In genomic region chr17:64326420-64327054, GRCh38 we compare ENCODE assay signal across 8 cellular contexts.
A peak's percentile ranks its signal among the peaks of the same experiment; 100 is the strongest.
DNase-seq lines count a peak whose midpoint lies in the region; ATAC-seq and TF ChIP-seq lines count a peak whose summit lies in the region.

No MANE protein-coding gene starts in this region.

- H3K36me3 ChIP-seq in mammary epithelial cell (ENCODE audit: insufficient read depth, low read length) (no peaks in the 10 kb centered on the region), lung (ENCODE audit: control insufficient read depth in 2 of 2, insufficient read depth in 2 of 2, low read length in 2 of 2) (peaks cover 0 to 12% of the 10 kb centered on the region in 2 donors), vagina (no peaks in the 10 kb centered on the region)

- H3K9me3 ChIP-seq in mammary epithelial cell (replicated peaks; ENCODE audit: insufficient read depth, low read length) (no peaks in the 10 kb centered on the region), lung (ENCODE audit: control insufficient read depth in 2 of 2, insufficient read depth in 1 of 2, low read length in 1 of 2) (no peaks in the 10 kb centered on the region), vagina (no peaks in the 10 kb centered on the region)

- H3K36me3 Mint-ChIP-seq in activated CD4-positive, alpha-beta T cell treated with anti-CD3 and anti-CD28 coated beads, Interleukin-2, amount 10 ng/mL, durations not matched to agents 7 days and 5 days (ENCODE audit: low read depth): peaks cover 1% of the 10 kb centered on the region
- H3K36me3 Mint-ChIP-seq in stimulated activated effector memory CD8-positive, alpha-beta T cell treated with anti-CD3 and anti-CD28 coated beads, Interleukin-12 subunit alpha, Interleukin-12 subunit beta, amount 100 ng/mL, for 72 hours: no peaks in the 10 kb centered on the region

- peak overlapping the region; percentile 32 for H2AFZ ChIP-seq in mammary epithelial cell (ENCODE audit: low read depth, low read length)

- H3K4me3 ChIP-seq in mammary epithelial cell (replicated peaks in 1 of 3; ENCODE audit: insufficient read depth in 1 of 3, low read depth in 2 of 3, low read length in 3 of 3): no peak overlapping the region
- no peak overlapping the region for H3K4me3 ChIP-seq in lung
- no peak overlapping the region for H3K4me3 ChIP-seq in vagina

- ATAC-seq in lung (ENCODE audit: insufficient read depth, low FRiP score) (peak; percentile 84), GM18907 (IDR thresholded peaks at IDR 0.05; ENCODE audit: unreplicated experiment) (no peak)
- no peak for ATAC-seq in stimulated activated effector memory CD8-positive, alpha-beta T cell treated with anti-CD3 and anti-CD28 coated beads, Interleukin-12 subunit alpha, Interleukin-12 subunit beta, amount 100 ng/mL, for 72 hours

- H3K4me1 ChIP-seq in mammary epithelial cell (ENCODE audit: insufficient read depth, low read length) (peaks cover 17% of the 10 kb centered on the region), lung (ENCODE audit: control insufficient read depth in 2 of 2, insufficient read depth in 2 of 2, low read length in 2 of 2) (peaks cover 0 to 29% of the 10 kb centered on the region in 2 donors), vagina (peaks cover 42% of the 10 kb centered on the region)

- intact Hi-C loops in mammary epithelial cell (cut with micrococcal nuclease) (no loop called here), vagina (cut with DNase I) (loop anchor here (2.0 kb wide), 1 partner anchor 28 kb away; no protein-coding TSS in a partner anchor)

- H3K27me3 ChIP-seq in mammary epithelial cell (ENCODE audit: insufficient read depth, low read length) (no peaks in the 10 kb centered on the region), lung (ENCODE audit: control insufficient read depth, insufficient read depth) (no peaks in the 10 kb centered on the region), vagina (no peaks in the 10 kb centered on the region)

- TF ChIP-seq POLR2A in vagina (IDR thresholded peaks at IDR 0.05): no peak

- H3K4me3 Mint-ChIP-seq in activated CD4-positive, alpha-beta T cell treated with anti-CD3 and anti-CD28 coated beads, Interleukin-2, amount 10 ng/mL, durations not matched to agents 7 days and 5 days: no peak overlapping the region
- H3K4me3 Mint-ChIP-seq in stimulated activated effector memory CD8-positive, alpha-beta T cell treated with anti-CD3 and anti-CD28 coated beads, Interleukin-12 subunit alpha, Interleukin-12 subunit beta, amount 100 ng/mL, for 72 hours: no peak overlapping the region

- in situ Hi-C loops in mammary epithelial cell (cut with MboI; ENCODE audit: low sequenced_read_pairs in 2 of 2): no loop called here

- H3K27ac ChIP-seq in mammary epithelial cell (ENCODE audit: insufficient read depth, low read depth, low read length) (no peak overlapping the region), lung (ENCODE audit: low read depth in 1 of 2, low read length in 1 of 2) (peak overlapping the region; percentile 63), vagina (peak overlapping the region; percentile 68)

- no TSS peak for BruUV-seq in mammary epithelial cell (replicated peaks; lab: Mats Ljungman, UMichigan)

- no peak for TF ChIP-seq CTCF in mammary epithelial cell (conservative IDR thresholded peaks at IDR 0.05 in 1 of 2, IDR thresholded peaks at IDR 0.05 in 1 of 2; ENCODE audit: extremely low read depth in 1 of 2, insufficient read depth in 1 of 2, low read depth in 1 of 2, low read length in 2 of 2)
- no peak for TF ChIP-seq CTCF in lung (IDR thresholded peaks at IDR 0.05; ENCODE audit: control extremely low read depth, extremely low read depth)
- no peak for TF ChIP-seq CTCF in vagina (IDR thresholded peaks at IDR 0.05)

- peak overlapping the region; percentile 19 for H3K4me2 ChIP-seq in mammary epithelial cell (ENCODE audit: insufficient read depth, low read depth, low read length)

- H4K20me1 ChIP-seq in mammary epithelial cell (ENCODE audit: insufficient read depth, low read length): no peaks in the 10 kb centered on the region

- no peaks in the 10 kb centered on the region for H3K27me3 Mint-ChIP-seq in activated CD4-positive, alpha-beta T cell treated with anti-CD3 and anti-CD28 coated beads, Interleukin-2, amount 10 ng/mL, durations not matched to agents 7 days and 5 days

- POLR2A ChIA-PET in activated CD4-positive, alpha-beta T cell treated with anti-CD3 and anti-CD28 coated beads, Interleukin-2, amount 10 ng/mL, durations not matched to agents 7 days and 5 days (lab: Charles Lee): no interaction called here

- 6% methylated on average over 6 of the region's 7 CpGs for WGBS in mammary epithelial cell (ENCODE audit: low coverage, missing lambda C conversion rate)
- 12 to 13% methylated on average over 7 of the region's 7 CpGs for WGBS in lung, 2 donors

- dilution Hi-C loops in mammary epithelial cell (cut with HindIII; ENCODE audit: low sequenced_read_pairs): loop anchor here (5.0 to 10.0 kb wide), 4 partner anchors 52 to 141 kb away; no protein-coding TSS in a partner anchor

- peak overlapping the region; percentile 42 for H3K27ac Mint-ChIP-seq in activated CD4-positive, alpha-beta T cell treated with anti-CD3 and anti-CD28 coated beads, Interleukin-2, amount 10 ng/mL, durations not matched to agents 7 days and 5 days
- no peak overlapping the region for H3K27ac Mint-ChIP-seq in stimulated activated effector memory CD8-positive, alpha-beta T cell treated with anti-CD3 and anti-CD28 coated beads, Interleukin-12 subunit alpha, Interleukin-12 subunit beta, amount 100 ng/mL, for 72 hours

- CTCF ChIA-PET in activated CD4-positive, alpha-beta T cell treated with anti-CD3 and anti-CD28 coated beads, Interleukin-2, amount 10 ng/mL, durations not matched to agents 7 days and 5 days (lab: Charles Lee): interaction anchor here (0.6 to 2.2 kb wide), 4 partner anchors 18 to 165 kb away, joined by 4 to 6 read pairs (median 4); no protein-coding TSS in a partner anchor
- CTCF ChIA-PET in mammary epithelial cell (lab: Charles Lee; ENCODE audit: low non-redundant PET): no interaction called here

- H3K9me3 Mint-ChIP-seq in activated CD4-positive, alpha-beta T cell treated with anti-CD3 and anti-CD28 coated beads, Interleukin-2, amount 10 ng/mL, durations not matched to agents 7 days and 5 days: no peaks in the 10 kb centered on the region
- H3K9me3 Mint-ChIP-seq in stimulated activated effector memory CD8-positive, alpha-beta T cell treated with anti-CD3 and anti-CD28 coated beads, Interleukin-12 subunit alpha, Interleukin-12 subunit beta, amount 100 ng/mL, for 72 hours: no peaks in the 10 kb centered on the region

- H3K9ac ChIP-seq in mammary epithelial cell (ENCODE audit: insufficient read depth, low read length): no peak overlapping the region

- DNase-seq in activated CD4-positive, alpha-beta T cell treated with anti-CD3 and anti-CD28 coated beads, Interleukin-2, amount 10 ng/mL, durations not matched to agents 7 days and 5 days: no peak
- no peak for DNase-seq in activated CD4-positive, alpha-beta T cell treated with anti-CD3 and anti-CD28 coated beads, Interleukin-2, amount 50 U/mL, for 1 hour
- DNase-seq in mammary epithelial cell (peak; percentile 77), lung (ENCODE audit: low spot score) (peak; percentile 89), vagina (ENCODE audit: extremely low spot score in 2 of 2) (peak in 1 of 2 donors; percentile 96), superior temporal gyrus (ENCODE audit: extremely low spot score) (no peak)
- no peak for DNase-seq in stimulated activated effector memory CD8-positive, alpha-beta T cell treated with anti-CD3 and anti-CD28 coated beads, Interleukin-12 subunit alpha, Interleukin-12 subunit beta, amount 100 ng/mL, for 72 hours (ENCODE audit: low spot score in 2 of 2)

- H3K79me2 ChIP-seq in mammary epithelial cell (ENCODE audit: insufficient read depth, low read length): no peaks in the 10 kb centered on the region

- peaks cover 17% of the 10 kb centered on the region for H3K4me1 Mint-ChIP-seq in activated CD4-positive, alpha-beta T cell treated with anti-CD3 and anti-CD28 coated beads, Interleukin-2, amount 10 ng/mL, durations not matched to agents 7 days and 5 days
- H3K4me1 Mint-ChIP-seq in stimulated activated effector memory CD8-positive, alpha-beta T cell treated with anti-CD3 and anti-CD28 coated beads, Interleukin-12 subunit alpha, Interleukin-12 subunit beta, amount 100 ng/mL, for 72 hours: peaks cover 15% of the 10 kb centered on the region

Comparison
In these comparisons a context has a peak if more than half of its experiments do, and no peak if none do; other contexts are left out.
1. DNase-seq: peak in mammary epithelial cell (single experiment) and lung (single experiment); none in activated CD4-positive, alpha-beta T cell treated with anti-CD3 and anti-CD28 coated beads, Interleukin-2, amount 10 ng/mL, durations not matched to agents 7 days and 5 days (single experiment), activated CD4-positive, alpha-beta T cell treated with anti-CD3 and anti-CD28 coated beads, Interleukin-2, amount 50 U/mL, for 1 hour (single experiment), superior temporal gyrus (single experiment) and stimulated activated effector memory CD8-positive, alpha-beta T cell treated with anti-CD3 and anti-CD28 coated beads, Interleukin-12 subunit alpha, Interleukin-12 subunit beta, amount 100 ng/mL, for 72 hours (0 of 2).